ENCODE assay signal across 1 cellular context in the genomic region with DNA sequence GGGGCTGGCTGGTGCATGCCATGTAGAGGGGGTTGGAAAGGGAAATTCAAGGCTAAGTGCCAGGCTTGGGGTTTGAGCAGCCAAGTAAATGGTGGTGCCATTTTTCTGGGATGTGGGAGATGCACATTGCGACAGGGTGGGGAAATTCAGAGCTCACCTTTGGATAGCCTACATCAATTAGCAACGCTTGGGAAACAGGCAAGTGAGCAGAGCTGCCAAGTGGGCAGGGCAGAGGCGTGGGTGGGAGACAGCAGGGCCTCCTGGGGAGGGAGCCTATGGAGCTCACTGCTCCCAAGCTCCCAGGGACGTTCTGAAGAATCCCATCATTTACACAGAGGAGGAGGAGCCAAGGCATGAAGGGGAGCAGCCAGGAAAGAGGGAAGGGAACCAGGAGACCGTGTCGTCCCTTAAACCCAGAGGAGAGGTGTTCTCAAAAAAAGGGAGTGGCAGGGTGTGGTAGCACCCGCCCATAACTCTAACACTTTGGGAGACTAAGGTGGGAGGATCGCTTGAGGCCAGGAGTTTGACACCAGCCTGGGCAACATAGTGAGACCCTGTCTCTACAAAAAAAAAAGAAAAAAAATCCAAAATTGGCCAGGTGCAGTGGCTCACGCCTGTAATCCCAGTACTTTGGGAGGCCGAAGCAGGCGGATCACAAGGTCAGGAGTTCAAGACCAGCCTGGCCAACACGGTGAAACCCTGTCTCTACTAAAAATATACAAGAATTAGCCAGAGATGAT.
TF ChIP-seq lines count a peak whose summit lies in the region.

No MANE protein-coding gene starts in this region.

TF ChIP-seq in K562, 482 proteins besides CTCF, POLR2A, EP300 and RAD21 (continued from another document):
- peak; percentile 19; the same call in 1 of the 2 replicates for TF ChIP-seq ZNF121 (CRISPR knock-in tag; conservative IDR thresholded peaks at IDR 0.05)
TF ChIP-seq in K562: peak in this region for 2.
